ENCODE assay signal across 1 cellular context in genomic region chr5:38556599-38557308, GRCh38.
A peak's percentile ranks its signal among the peaks of the same experiment; 100 is the strongest.
TF ChIP-seq lines count a peak whose summit lies in the region.

Gene LIFR (minus strand): TSS chr5:38556646. CDS start chr5:38530647, 25,999 bp downstream.

TF ChIP-seq in HepG2, 621 proteins besides CTCF, POLR2A, EP300 and RAD21 (continues in another document):
- TF ChIP-seq KLF11 (CRISPR knock-in tag; IDR thresholded peaks at IDR 0.05) (no peak), MTA3 (CRISPR knock-in tag; IDR thresholded peaks at IDR 0.05) (no peak), GFI1 (CRISPR knock-in tag; IDR thresholded peaks at IDR 0.05; ENCODE audit: borderline replicate concordance) (0 out of 2 replicates have a peak, but pooled peaks have one; percentile 24), SALL1 (CRISPR knock-in tag; IDR thresholded peaks at IDR 0.05) (peak; percentile 66), ZNF75D (CRISPR knock-in tag; IDR thresholded peaks at IDR 0.05; ENCODE audit: borderline replicate concordance) (no peak), NR2F1 (CRISPR knock-in tag; IDR thresholded peaks at IDR 0.05) (no peak), SRSF1 (optimal IDR thresholded peaks at IDR 0.05; ENCODE audit: low read depth, low read length) (peak; percentile 68), TCF12 (IDR thresholded peaks at IDR 0.05) (no peak), TCF12 (CRISPR knock-in tag; IDR thresholded peaks at IDR 0.05) (0 out of 2 replicates have a peak, but pooled peaks have one; percentile 21), ZBTB7B (CRISPR knock-in tag; IDR thresholded peaks at IDR 0.05) (0 out of 2 replicates have a peak, but pooled peaks have one; percentile 17), ZBTB14 (CRISPR knock-in tag; IDR thresholded peaks at IDR 0.05) (peak; percentile 94), MED1 (CRISPR knock-in tag; IDR thresholded peaks at IDR 0.05) (0 out of 2 replicates have a peak, but pooled peaks have one; percentile 12), ZFX (CRISPR knock-in tag; IDR thresholded peaks at IDR 0.05; ENCODE audit: low read depth) (peak; percentile 88), POGK (CRISPR knock-in tag; conservative IDR thresholded peaks at IDR 0.05) (peak; percentile 69; the same call in 1 of the 2 replicates), SOX5 (CRISPR knock-in tag; IDR thresholded peaks at IDR 0.05; ENCODE audit: borderline replicate concordance) (no peak), ZNF776 (CRISPR knock-in tag; IDR thresholded peaks at IDR 0.05) (0 out of 2 replicates have a peak, but pooled peaks have one; percentile 52), ZNF430 (CRISPR knock-in tag; IDR thresholded peaks at IDR 0.05) (no peak), HNRNPLL (IDR thresholded peaks at IDR 0.05; ENCODE audit: low read depth, low read length, poor library complexity, severe bottlenecking) (peak; percentile 49), BCLAF1 (IDR thresholded peaks at IDR 0.05) (no peak), SMC3 (IDR thresholded peaks at IDR 0.05; ENCODE audit: low read length) (no peak; the same call in 1 of the 2 replicates), ZNF552 (CRISPR knock-in tag; IDR thresholded peaks at IDR 0.05; ENCODE audit: borderline replicate concordance) (0 out of 2 replicates have a peak, but pooled peaks have one; percentile 40), ZBTB1 (CRISPR knock-in tag; IDR thresholded peaks at IDR 0.05; ENCODE audit: borderline replicate concordance) (no peak), ZFYVE20 (CRISPR knock-in tag; IDR thresholded peaks at IDR 0.05; ENCODE audit: borderline replicate concordance, low read depth) (0 out of 2 replicates have a peak, but pooled peaks have one; percentile 54), ZNF709 (CRISPR knock-in tag; IDR thresholded peaks at IDR 0.05) (peak; percentile 30; the same call in 1 of the 2 replicates), SIN3A (IDR thresholded peaks at IDR 0.05; ENCODE audit: borderline replicate concordance, low read depth, low read length) (0 out of 2 replicates have a peak, but pooled peaks have one; percentile 7), ZNF619 (CRISPR knock-in tag; IDR thresholded peaks at IDR 0.05) (0 out of 2 replicates have a peak, but pooled peaks have one; percentile 71), ZNF768 (CRISPR knock-in tag; IDR thresholded peaks at IDR 0.05) (peak; percentile 57; the same call in 1 of the 2 replicates), ZNF124 (CRISPR knock-in tag; IDR thresholded peaks at IDR 0.05) (peak; percentile 37; the same call in 1 of the 2 replicates), ZNF44 (CRISPR knock-in tag; IDR thresholded peaks at IDR 0.05) (no peak), ZSCAN9 (CRISPR knock-in tag; IDR thresholded peaks at IDR 0.05; ENCODE audit: borderline replicate concordance) (peak; percentile 68), NAIF1 (CRISPR knock-in tag; IDR thresholded peaks at IDR 0.05; ENCODE audit: borderline replicate concordance) (no peak), ARNT (IDR thresholded peaks at IDR 0.05) (no peak), PAF1 (CRISPR knock-in tag; IDR thresholded peaks at IDR 0.05) (no peak), HDAC2 (CRISPR knock-in tag; IDR thresholded peaks at IDR 0.05) (0 out of 2 replicates have a peak, but pooled peaks have one; percentile 21), HMGXB4 (CRISPR knock-in tag; IDR thresholded peaks at IDR 0.05; ENCODE audit: borderline replicate concordance in 1 of 2, low read depth in 1 of 2) (peak; percentile 68 to 70; a peak in 2 of 4 replicates), FLYWCH1 (CRISPR knock-in tag; IDR thresholded peaks at IDR 0.05) (no peak), TAF1 (CRISPR knock-in tag; IDR thresholded peaks at IDR 0.05) (peak; percentile 87), AGO2 (optimal IDR thresholded peaks at IDR 0.05; ENCODE audit: low read depth, low read length) (peak; percentile 41), MAZ (IDR thresholded peaks at IDR 0.05; ENCODE audit: borderline replicate concordance, low read depth, low read length) (no peak), MAZ (CRISPR knock-in tag; IDR thresholded peaks at IDR 0.05; ENCODE audit: low read depth) (peak; percentile 56; the same call in 1 of the 2 replicates), ZNF713 (CRISPR knock-in tag; IDR thresholded peaks at IDR 0.05) (0 out of 2 replicates have a peak, but pooled peaks have one; percentile 46), REST (IDR thresholded peaks at IDR 0.05; ENCODE audit: borderline replicate concordance in 1 of 2, low read depth in 1 of 2, low read length in 2 of 2) (peak in 1 of 2 experiments; percentile 15; a peak in 1 of 4 replicates), CREM (IDR thresholded peaks at IDR 0.05) (no peak), CREM (CRISPR knock-in tag; IDR thresholded peaks at IDR 0.05) (no peak), CAMTA2 (CRISPR knock-in tag; IDR thresholded peaks at IDR 0.05; ENCODE audit: borderline replicate concordance) (peak; percentile 36; the same call in 1 of the 2 replicates), KMT2B (CRISPR knock-in tag; IDR thresholded peaks at IDR 0.05) (peak; percentile 78), RARG (CRISPR knock-in tag; IDR thresholded peaks at IDR 0.05; ENCODE audit: low read depth) (no peak), MED8 (CRISPR knock-in tag; IDR thresholded peaks at IDR 0.05; ENCODE audit: insufficient replicate concordance) (peak; percentile 16), IRF9 (CRISPR knock-in tag; IDR thresholded peaks at IDR 0.05; ENCODE audit: borderline replicate concordance) (peak; percentile 41; the same call in 1 of the 2 replicates), ZNF335 (CRISPR knock-in tag; IDR thresholded peaks at IDR 0.05) (no peak), ZNF891 (CRISPR knock-in tag; IDR thresholded peaks at IDR 0.05) (peak; percentile 47; the same call in 1 of the 2 replicates), ARID4A (CRISPR knock-in tag; IDR thresholded peaks at IDR 0.05; ENCODE audit: borderline replicate concordance) (peak; percentile 58; the same call in 1 of the 2 replicates)
